8 cellular contexts compared by ENCODE assay signal in genomic region chr3:17740703-17741102, GRCh38. TPM values are rescaled to one million over a fixed set of nuclear protein-coding genes. Genes with fewer than 3 reads are reported as not detected.
DNase-seq lines count a peak whose midpoint lies in the region; ATAC-seq and TF ChIP-seq lines count a peak whose summit lies in the region.

No MANE protein-coding gene starts in this region.

- no peak overlapping the region for H2AK5ac ChIP-seq in mesenchymal stem cell (ENCODE audit: low read length, severe bottlenecking)

- no peak overlapping the region for H2BK120ac ChIP-seq in mesenchymal stem cell (ENCODE audit: low read depth, low read length)

- intact Hi-C loops in left cardiac atrium (cut with DNase I) (no loop called here), posterior cingulate gyrus (cut with DNase I) (loop anchor here (5.0 kb wide), 1 partner anchor 93 kb away; no protein-coding TSS in a partner anchor)

- H3K9me3 ChIP-seq in cardiac muscle cell (ENCODE audit: low read depth), result no peaks in the 10 kb centered on the region
- H3K9me3 ChIP-seq in mesenchymal stem cell (ENCODE audit: control insufficient read depth, low read length), result no peaks in the 10 kb centered on the region

- H3K23ac ChIP-seq in mesenchymal stem cell (ENCODE audit: low read length in 2 of 2), result no peak overlapping the region

- H3K9me3 Mint-ChIP-seq in brain, result peaks cover 0 to 2% (median 0%) of the 10 kb centered on the region in 5 experiments

- peak overlapping the region; percentile 25 for H4K91ac ChIP-seq in mesenchymal stem cell (ENCODE audit: low read length)

- H2BK12ac ChIP-seq in mesenchymal stem cell (ENCODE audit: low read length in 2 of 2), result no peak overlapping the region

- H3K18ac ChIP-seq in mesenchymal stem cell (ENCODE audit: low read depth in 1 of 2, low read length in 2 of 2), result peak overlapping the region; percentile 9 to 73

- H2BK5ac ChIP-seq in mesenchymal stem cell (ENCODE audit: low read depth, low read length, poor library complexity, severe bottlenecking), result no peak overlapping the region

- H3K4me1 Mint-ChIP-seq in brain, result peaks cover 64% of the 10 kb centered on the region

- WGBS in mesenchymal stem cell, result 54% methylated on average over 3 of the region's 4 CpGs

- H3K4me3 Mint-ChIP-seq in brain, result peak overlapping the region; percentile 96 to 97 (median 97)

- H2BK15ac ChIP-seq in mesenchymal stem cell (ENCODE audit: low read depth, poor library complexity, severe bottlenecking), result no peak overlapping the region

- ATAC-seq in left cardiac atrium, result no peak

- H3K4ac ChIP-seq in mesenchymal stem cell (ENCODE audit: low read depth in 1 of 2, low read length in 2 of 2), result peak overlapping the region; percentile 32 to 35

- H3K4me3 ChIP-seq in cardiac muscle cell (peak overlapping the region; percentile 86), mesenchymal stem cell (ENCODE audit: insufficient read depth in 1 of 2, low read depth in 1 of 2, low read length in 2 of 2) (peak overlapping the region in 1 of 2 experiments; percentile 85)

- peaks cover 13% of the 10 kb centered on the region for H3K79me1 ChIP-seq in mesenchymal stem cell (replicated peaks; ENCODE audit: low read length, poor library complexity, severe bottlenecking)

- peak overlapping the region; percentile 99 for H3K27ac ChIP-seq in cardiac muscle cell
- H3K27ac ChIP-seq in mesenchymal stem cell (ENCODE audit: low read length, poor library complexity, severe bottlenecking), result peak overlapping the region; percentile 98

- H3K4me2 ChIP-seq in mesenchymal stem cell (ENCODE audit: low read length, poor library complexity, severe bottlenecking), result peak overlapping the region; percentile 65

- peaks cover 8% of the 10 kb centered on the region for H3K36me3 Mint-ChIP-seq in brain

- peak overlapping the region; percentile 35 for H4K8ac ChIP-seq in mesenchymal stem cell (ENCODE audit: low read length)

- DNase-seq in cardiac muscle cell (ENCODE audit: low read depth in 1 of 2, low spot score in 1 of 2), result peak; percentile 12 to 49
- no peak for DNase-seq in left cardiac atrium
- DNase-seq in NCI-H526 treated with DMSO at 0.1 percent for 48 hours (lab: John Stamatoyannopoulos, UW), result peak; percentile 68
- peak; percentile 48 for DNase-seq in mesenchymal stem cell
- no peak for DNase-seq in posterior cingulate gyrus
- DNase-seq in activated effector memory CD4-positive, alpha-beta T cell treated with Interleukin-2 at 50 U/mL for 16 hours, result no peak
- DNase-seq in midbrain (lab: John Stamatoyannopoulos, UW), result no peak

- no peaks in the 10 kb centered on the region for H3K36me3 ChIP-seq in cardiac muscle cell
- peaks cover 0 to 3% of the 10 kb centered on the region in 2 experiments for H3K36me3 ChIP-seq in mesenchymal stem cell (ENCODE audit: control insufficient read depth in 1 of 2, insufficient read depth in 2 of 2, low read depth in 1 of 2, low read length in 2 of 2)

- H3K4me1 ChIP-seq in cardiac muscle cell (ENCODE audit: low read depth), result peaks cover 27% of the 10 kb centered on the region
- H3K4me1 ChIP-seq in mesenchymal stem cell (ENCODE audit: control insufficient read depth, insufficient read depth, low read depth, low read length), result peaks cover 5% of the 10 kb centered on the region

- H3K9ac ChIP-seq in mesenchymal stem cell (ENCODE audit: low read length), result peak overlapping the region; percentile 95

- no peaks in the 10 kb centered on the region for H3K27me3 Mint-ChIP-seq in brain

- no peaks in the 10 kb centered on the region for H3K27me3 ChIP-seq in cardiac muscle cell
- H3K27me3 ChIP-seq in mesenchymal stem cell (ENCODE audit: control insufficient read depth in 1 of 2, insufficient read depth in 1 of 2, low read length in 2 of 2), result no peaks in the 10 kb centered on the region

- no peak overlapping the region for H2AFZ ChIP-seq in mesenchymal stem cell (ENCODE audit: low read depth, low read length)

- H3K27ac Mint-ChIP-seq in brain, result peak overlapping the region; percentile 83 to 99 (median 95)

- TF ChIP-seq CTCF in cardiac muscle cell (IDR thresholded peaks at IDR 0.05; ENCODE audit: low read depth, low read length), result no peak
- no peak for TF ChIP-seq CTCF in brain (conservative IDR thresholded peaks at IDR 0.05)

- H3K14ac ChIP-seq in mesenchymal stem cell (ENCODE audit: low read length in 2 of 2), result no peak overlapping the region

RNA-seq across cellular contexts. Expression of gene TBC1D5, which starts 1.7 kb away (rescaled TPM):
- 62.8 and 66.6 TPM in 2 replicates for total RNA-seq in cardiac muscle cell
- polyA plus RNA-seq in cardiac muscle cell, result 34.5 and 46.2 TPM in 2 replicates
- 10 to 100 TPM; 33.2 to 38.7 TPM for total RNA-seq in left cardiac atrium
- 21.3 TPM for polyA plus RNA-seq in brain (ENCODE audit: insufficient read depth, low read depth, low replicate concordance)
- 32.4 TPM for polyA plus RNA-seq in mesenchymal stem cell (2013, experiment 1 of 2)
- polyA plus RNA-seq in mesenchymal stem cell (2013, experiment 2 of 2), result 29.1 TPM

Comparison
In these comparisons a context has a peak if more than half of its experiments do, and no peak if none do; other contexts are left out.
1. DNase-seq: peak in cardiac muscle cell (2 of 2), NCI-H526 treated with DMSO at 0.1 percent for 48 hours (single experiment) and mesenchymal stem cell (single experiment); none in left cardiac atrium (single experiment), posterior cingulate gyrus (0 of 10), activated effector memory CD4-positive, alpha-beta T cell treated with Interleukin-2 at 50 U/mL for 16 hours (single experiment) and midbrain (single experiment).